23 cellular contexts compared by ENCODE assay signal in genomic region chr3:194877311-194878119, GRCh38.
DNase-seq lines count a peak whose midpoint lies in the region; ATAC-seq and TF ChIP-seq lines count a peak whose summit lies in the region.
"Had no signal": no experiment of that assay in that cellular context is flagged by ENCODE, and none has a peak within 500 bp of the region (broad histone marks: within the 10 kb centered on the region; RNA-seq: fewer than 3 reads in every experiment).

No MANE protein-coding gene starts in this region.

- peaks cover 2% of the 10 kb centered on the region for H3K27me3 Mint-ChIP-seq in dendritic cell treated with granulocyte-macrophage colony-stimulating factor and Interleukin-4, amounts not matched to agents 40 ng/mL and 50 ng/mL, for 4 days

- H3K4me1 ChIP-seq in A673 (ENCODE audit: insufficient read depth, low read length, poor library complexity, severe bottlenecking) (peaks cover 20% of the 10 kb centered on the region), gastrocnemius medialis (peaks cover 5 to 28% of the 10 kb centered on the region in 2 donors)

- peak overlapping the region; percentile 5 for H3K27ac Mint-ChIP-seq in dendritic cell treated with granulocyte-macrophage colony-stimulating factor and Interleukin-4, amounts not matched to agents 40 ng/mL and 50 ng/mL, for 4 days
- H3K27ac Mint-ChIP-seq: activated CD8-positive, alpha-beta T cell treated with anti-CD3 and anti-CD28 coated beads, Interleukin-2, amount 10 ng/mL, durations not matched to agents 7 days and 5 days; stimulated activated naive B cell treated with anti-CD40 and anti-IgM and Interleukin-4, amounts not matched to agents 10 μg/mL and 1 μg/mL and 100 μg/mL, for 72 hours had no signal

- CTCF ChIA-PET in A673 (lab: Charles Lee): no interaction called here

- H3K4me3 ChIP-seq in A673 (ENCODE audit: low read depth, low read length, poor library complexity, severe bottlenecking) (no peak overlapping the region), gastrocnemius medialis (no peak overlapping the region)
- H3K4me3 ChIP-seq: SK-N-MC had no signal

- no peaks in the 10 kb centered on the region for H3K36me3 Mint-ChIP-seq in dendritic cell treated with granulocyte-macrophage colony-stimulating factor and Interleukin-4, amounts not matched to agents 40 ng/mL and 50 ng/mL, for 4 days (ENCODE audit: low read depth)
- H3K36me3 Mint-ChIP-seq: stimulated activated naive B cell treated with anti-CD40 and anti-IgM and Interleukin-4, amounts not matched to agents 10 μg/mL and 1 μg/mL and 100 μg/mL, for 72 hours had no signal

- TF ChIP-seq CTCF in A673 (conservative IDR thresholded peaks at IDR 0.05; ENCODE audit: low read depth, low read length) (no peak), gastrocnemius medialis (IDR thresholded peaks at IDR 0.05 in 4 of 5, conservative IDR thresholded peaks at IDR 0.05 in 1 of 5) (no peak)

- no peaks in the 10 kb centered on the region for H3K36me3 ChIP-seq in A673 (ENCODE audit: insufficient read depth, low read length, poor library complexity, severe bottlenecking)
- no peaks in the 10 kb centered on the region for H3K36me3 ChIP-seq in gastrocnemius medialis
- H3K36me3 ChIP-seq: BE2C had no signal

- H3K9me3 ChIP-seq in A673 (ENCODE audit: low read depth, low read length, poor library complexity, severe bottlenecking): no peaks in the 10 kb centered on the region
- H3K9me3 ChIP-seq in gastrocnemius medialis: no peaks in the 10 kb centered on the region
- H3K9me3 ChIP-seq: BE2C had no signal

- H3K4me3 Mint-ChIP-seq in dendritic cell treated with granulocyte-macrophage colony-stimulating factor and Interleukin-4, amounts not matched to agents 40 ng/mL and 50 ng/mL, for 4 days: no peak overlapping the region
- H3K4me3 Mint-ChIP-seq: activated CD8-positive, alpha-beta T cell treated with anti-CD3 and anti-CD28 coated beads, Interleukin-2, amount 10 ng/mL, durations not matched to agents 7 days and 5 days; stimulated activated naive B cell treated with anti-CD40 and anti-IgM and Interleukin-4, amounts not matched to agents 10 μg/mL and 1 μg/mL and 100 μg/mL, for 72 hours had no signal

- H3K27ac ChIP-seq in A673 (ENCODE audit: low read depth, low read length, poor library complexity, severe bottlenecking) (no peak overlapping the region), gastrocnemius medialis (peak overlapping the region; percentile 18 to 71 (median 46))
- H3K27ac ChIP-seq: SK-N-MC had no signal

- TF ChIP-seq POLR2A in gastrocnemius medialis (IDR thresholded peaks at IDR 0.05): no peak

- POLR2A ChIA-PET in A673 (lab: Charles Lee; ENCODE audit: low non-redundant PET): no interaction called here

- DNase-seq in A673 (ENCODE audit: low spot score) (peak; percentile 12), left ventricle myocardium superior (no peak), gastrocnemius medialis (no peak), DMS114 treated with DMSO at 0.1 percent for 48 hours (lab: John Stamatoyannopoulos, UW; ENCODE audit: unreplicated experiment) (no peak), GM19238 (ENCODE audit: insufficient read length, low spot score) (no peak)
- DNase-seq: activated CD4-positive, alpha-beta T cell treated with anti-CD3 and anti-CD28 coated beads for 1 hour; activated CD8-positive, alpha-beta T cell treated with anti-CD3 and anti-CD28 coated beads, Interleukin-2, amount 10 ng/mL, durations not matched to agents 7 days and 5 days; activated gamma-delta T cell treated with Interleukin-2 at 50 U/mL for 16 hours; BE2C; DMS53; KBM-7; mammary epithelial cell; NCI-H2029; NCI-H226; NCI-H748 treated with DMSO at 0.1 percent for 48 hours; RPMI8226; stimulated activated CD4-positive, alpha-beta T cell treated with anti-CD3 and anti-CD28 coated beads, Interleukin-15, amount 100 ng/mL, for 24 hours; stimulated activated naive B cell treated with anti-CD40 and anti-IgM and Interleukin-4, amounts not matched to agents 10 μg/mL and 1 μg/mL and 100 μg/mL, for 72 hours had no signal

- peaks cover 69% of the 10 kb centered on the region for H3K4me1 Mint-ChIP-seq in dendritic cell treated with granulocyte-macrophage colony-stimulating factor and Interleukin-4, amounts not matched to agents 40 ng/mL and 50 ng/mL, for 4 days (ENCODE audit: low read depth)

- intact Hi-C loops in A673 (cut with micrococcal nuclease; ENCODE audit: unreplicated experiment): loop anchor here (10.0 kb wide), 1 partner anchor 227 kb away; no protein-coding TSS in a partner anchor
- intact Hi-C loops in dendritic cell treated with granulocyte-macrophage colony-stimulating factor and Interleukin-4, amounts not matched to agents 40 ng/mL and 50 ng/mL, for 4 days (cut with micrococcal nuclease): no loop called here
- intact Hi-C loops in left ventricle myocardium superior (cut with micrococcal nuclease): loop anchor here (10.0 kb wide), 1 partner anchor 103 kb away; no protein-coding TSS in a partner anchor
- intact Hi-C loops in gastrocnemius medialis (cut with DNase I; ENCODE audit: low total_unique reads): no loop called here

- ATAC-seq in left ventricle myocardium superior (peak; percentile 22), gastrocnemius medialis (peak in 1 of 2 donors; percentile 13), GM19395 (IDR thresholded peaks at IDR 0.05; ENCODE audit: unreplicated experiment) (no peak), GM18870 (IDR thresholded peaks at IDR 0.05; ENCODE audit: unreplicated experiment) (no peak)
- ATAC-seq: activated CD8-positive, alpha-beta T cell treated with anti-CD3 and anti-CD28 coated beads, Interleukin-2, amount 10 ng/mL, durations not matched to agents 7 days and 5 days; HCT116; stimulated activated naive B cell treated with anti-CD40 and anti-IgM and Interleukin-4, amounts not matched to agents 10 μg/mL and 1 μg/mL and 100 μg/mL, for 72 hours had no signal

- in situ Hi-C loops in gastrocnemius medialis (cut with MboI; ENCODE audit: low sequenced_read_pairs in 4 of 4): no loop called here

- BruUV-seq in A673 (replicated peaks; lab: Mats Ljungman, UMichigan): no TSS peak

- H3K9me3 Mint-ChIP-seq in dendritic cell treated with granulocyte-macrophage colony-stimulating factor and Interleukin-4, amounts not matched to agents 40 ng/mL and 50 ng/mL, for 4 days: no peaks in the 10 kb centered on the region
- H3K9me3 Mint-ChIP-seq: stimulated activated naive B cell treated with anti-CD40 and anti-IgM and Interleukin-4, amounts not matched to agents 10 μg/mL and 1 μg/mL and 100 μg/mL, for 72 hours had no signal

- H3K27me3 ChIP-seq in A673 (replicated peaks; ENCODE audit: insufficient read depth, low read depth, low read length, poor library complexity): no peaks in the 10 kb centered on the region
- H3K27me3 ChIP-seq in gastrocnemius medialis: no peaks in the 10 kb centered on the region
- H3K27me3 ChIP-seq: BE2C had no signal

Comparison
In these comparisons a context has a peak if more than half of its experiments do, and no peak if none do; other contexts are left out.
1. intact Hi-C loops: an anchor here in A673 (10.0 kb wide) and left ventricle myocardium superior (10.0 kb wide); none called in dendritic cell treated with granulocyte-macrophage colony-stimulating factor and Interleukin-4, amounts not matched to agents 40 ng/mL and 50 ng/mL, for 4 days and gastrocnemius medialis.